Comparison of ENCODE assay signal across 23 cellular contexts in the genomic region with DNA sequence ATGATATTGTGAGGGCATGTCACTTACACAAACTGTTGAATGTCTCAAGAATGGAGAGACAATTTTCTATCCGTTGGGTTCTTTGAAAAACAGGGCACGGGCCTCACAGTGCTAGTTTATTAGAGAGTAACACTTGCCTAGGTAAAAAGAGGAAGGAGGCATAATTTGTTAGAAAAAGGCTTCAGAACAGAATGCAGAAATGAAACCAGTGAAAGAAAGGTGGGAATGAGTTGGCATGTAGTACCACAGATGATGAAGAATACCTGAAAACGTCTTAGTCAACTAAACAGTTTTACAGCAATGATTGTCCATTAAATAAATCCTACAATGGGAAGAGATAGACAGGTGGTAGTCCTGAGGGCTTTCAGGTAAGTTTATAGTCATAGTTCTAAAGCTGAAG.
"Had no signal": no experiment of that assay in that cellular context is flagged by ENCODE, and none has a peak within 500 bp of the region (broad histone marks: within the 10 kb centered on the region; RNA-seq: fewer than 3 reads in every experiment).

No MANE protein-coding gene starts in this region.

- ATAC-seq: activated T-cell treated with anti-CD3 and anti-CD28 coated beads, Interleukin-2, amount 50 U/mL, for 4 hours; gastrocnemius medialis; heart left ventricle; left colon; natural killer cell treated with Interleukin-12 subunit alpha and Interleukin-12 subunit beta and Interleukin-15 and Interleukin-18, amount 100 ng/mL, for 72 hours had no signal

- H3K4me3 ChIP-seq: coronary artery, esophagus squamous epithelium, gastrocnemius medialis, heart left ventricle, testis, vagina had no signal

- H3K27ac ChIP-seq: coronary artery, esophagus squamous epithelium, gastrocnemius medialis, heart left ventricle, testis, vagina had no signal

- H3K4me1 ChIP-seq: esophagus squamous epithelium, gastrocnemius medialis, heart left ventricle, testis, vagina had no signal

- H3K27me3 ChIP-seq: esophagus squamous epithelium, gastrocnemius medialis, heart left ventricle, testis, vagina had no signal

- DNase-seq: activated CD4-positive, alpha-beta T cell treated with anti-CD3 and anti-CD28 coated beads for 4 hours; activated CD4-positive, alpha-beta T cell treated with anti-CD3 and anti-CD28 coated beads, Interleukin-2, amount 50 U/mL, for 48 hours; activated CD4-positive, CD25-positive, alpha-beta regulatory T cell; activated CD8-positive, alpha-beta memory T cell treated with anti-CD3 and anti-CD28 coated beads, Interleukin-2, amount 50 U/mL, for 48 hours; activated naive CD4-positive, alpha-beta T cell; activated naive CD8-positive, alpha-beta T cell treated with anti-CD3 and anti-CD28 coated beads for 36 hours; activated T-cell treated with anti-CD3 and anti-CD28 coated beads, Interleukin-2, amount 50 U/mL, for 4 hours; amniotic stem cell; esophagus squamous epithelium; gastrocnemius medialis; heart left ventricle; islet precursor cell; left colon; retina; stimulated activated CD4-positive, alpha-beta T cell treated with anti-CD3 and anti-CD28 coated beads, Interleukin-2, amount 100 ng/mL, for 48 hours; stimulated activated CD8-positive, alpha-beta memory T cell treated with anti-CD3 and anti-CD28 coated beads, Interleukin-4, amount 100 ng/mL, for 48 hours; stimulated activated naive CD4-positive, alpha-beta T cell; testis; trophoblast cell had no signal

- H3K36me3 ChIP-seq: esophagus squamous epithelium, gastrocnemius medialis, heart left ventricle, vagina had no signal

- H3K9me3 ChIP-seq: esophagus squamous epithelium, gastrocnemius medialis, testis, vagina had no signal

- FAIRE-seq: bronchial epithelial cell had no signal
